ENCODE assay signal across 18 cellular contexts in the genomic region with DNA sequence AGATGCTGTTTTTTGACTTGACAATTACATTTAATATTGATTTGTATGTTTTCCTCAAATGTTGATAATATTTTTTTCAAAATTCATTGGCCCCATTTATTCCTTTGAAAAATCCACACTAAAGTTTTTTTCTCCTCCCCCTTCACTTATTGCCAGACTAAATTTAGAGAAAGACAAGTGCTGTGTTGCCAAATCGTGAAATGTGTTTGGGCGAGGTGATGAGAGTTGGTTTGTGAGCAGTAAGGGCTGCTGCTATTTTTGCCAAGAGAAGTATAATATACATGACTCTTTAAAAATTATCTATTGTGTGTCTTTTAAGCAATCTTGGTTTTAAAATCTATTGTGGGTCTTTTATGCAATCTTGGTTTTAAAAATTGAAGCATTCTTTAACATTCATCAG.
DNase-seq lines count a peak whose midpoint lies in the region; ATAC-seq and TF ChIP-seq lines count a peak whose summit lies in the region.
"Had no signal": no experiment of that assay in that cellular context is flagged by ENCODE, and none has a peak within 500 bp of the region (broad histone marks: within the 10 kb centered on the region; RNA-seq: fewer than 3 reads in every experiment).

No MANE protein-coding gene starts in this region.

- DNase-seq in left ventricle myocardium superior: no peak
- DNase-seq in Right ventricle myocardium inferior (ENCODE audit: missing footprints): no peak
- peak; percentile 22 for DNase-seq in NCI-H446 treated with DMSO at 0.1 percent for 48 hours (lab: John Stamatoyannopoulos, UW)
- peak; percentile 51 for DNase-seq in middle frontal gyrus (ENCODE audit: extremely low spot score, low spot score)
- peak; percentile 63 for DNase-seq in superior temporal gyrus (ENCODE audit: extremely low spot score)
- DNase-seq in DMS153 treated with DMSO at 0.1 percent for 48 hours (lab: John Stamatoyannopoulos, UW; ENCODE audit: unreplicated experiment): no peak
- no peak for DNase-seq in BE2C
- DNase-seq in WERI-Rb-1: no peak
- DNase-seq: CD4-positive, alpha-beta T cell; CD8-positive, alpha-beta memory T cell; DMS 273 treated with DMSO at 0.1 percent for 48 hours; DMS53; DMS79 treated with DMSO at 0.1 percent for 48 hours; GF-D8; GM23248; H7; HCEC 1CT had no signal

- H3K27me3 ChIP-seq in BE2C: no peaks in the 10 kb centered on the region
- no peaks in the 10 kb centered on the region for H3K27me3 ChIP-seq in WERI-Rb-1 (ENCODE audit: insufficient read depth, low read depth, severe bottlenecking)
- H3K27me3 ChIP-seq: BLaER1 treated with 17β-estradiol and CSF1 and Interleukin-3, amounts not matched to agents 10 nM and 100 nM had no signal

- H3K9me3 ChIP-seq in BE2C (no peaks in the 10 kb centered on the region), WERI-Rb-1 (ENCODE audit: severe bottlenecking) (no peaks in the 10 kb centered on the region)

- peak; percentile 73 for ATAC-seq in left ventricle myocardium superior
- no peak for ATAC-seq in Right ventricle myocardium inferior

- H3K36me3 ChIP-seq in BE2C: no peaks in the 10 kb centered on the region
- no peaks in the 10 kb centered on the region for H3K36me3 ChIP-seq in WERI-Rb-1
- H3K36me3 ChIP-seq: BLaER1 treated with 17β-estradiol and CSF1 and Interleukin-3, amounts not matched to agents 10 nM and 100 nM had no signal

- intact Hi-C loops in left ventricle myocardium superior (cut with micrococcal nuclease) (no loop called here), Right ventricle myocardium inferior (cut with DNase I) (no loop called here)

- TF ChIP-seq CTCF in BE2C (IDR thresholded peaks at IDR 0.05; ENCODE audit: low read depth, low read length) (no peak), WERI-Rb-1 (IDR thresholded peaks at IDR 0.05; ENCODE audit: low read depth, low read length) (no peak)

- no peak overlapping the region for H3K27ac ChIP-seq in WERI-Rb-1
- H3K27ac ChIP-seq: BLaER1 treated with 17β-estradiol and CSF1 and Interleukin-3, amounts not matched to agents 10 nM and 100 nM; GM23248 had no signal

- H3K4me1 ChIP-seq in BE2C: no peaks in the 10 kb centered on the region
- H3K4me1 ChIP-seq: BLaER1 treated with 17β-estradiol and CSF1 and Interleukin-3, amounts not matched to agents 10 nM and 100 nM had no signal

- H3K4me3 ChIP-seq in BE2C (ENCODE audit: low read depth, low read length): no peak overlapping the region
- no peak overlapping the region for H3K4me3 ChIP-seq in WERI-Rb-1 (ENCODE audit: low read depth, low read length)
- H3K4me3 ChIP-seq: BLaER1 treated with 17β-estradiol and CSF1 and Interleukin-3, amounts not matched to agents 10 nM and 100 nM; GM23248 had no signal

Comparison
In these comparisons a context has a peak if more than half of its experiments do, and no peak if none do; other contexts are left out.
1. DNase-seq: peak in NCI-H446 treated with DMSO at 0.1 percent for 48 hours (single experiment), middle frontal gyrus (single experiment) and superior temporal gyrus (single experiment); none in left ventricle myocardium superior (single experiment), Right ventricle myocardium inferior (single experiment), DMS153 treated with DMSO at 0.1 percent for 48 hours (single experiment), BE2C (single experiment) and WERI-Rb-1 (single experiment).